Comparison of ENCODE assay signal across 18 cellular contexts in genomic region chr2:203407496-203407895, GRCh38.
DNase-seq lines count a peak whose midpoint lies in the region; ATAC-seq and TF ChIP-seq lines count a peak whose summit lies in the region.
"Had no signal": no experiment of that assay in that cellular context is flagged by ENCODE, and none has a peak within 500 bp of the region (broad histone marks: within the 10 kb centered on the region; RNA-seq: fewer than 3 reads in every experiment).

No MANE protein-coding gene starts in this region.

- H3K36me3 ChIP-seq in adipocyte (ENCODE audit: control insufficient read depth, insufficient read depth, low read length, severe bottlenecking) = peaks cover 14% of the 10 kb centered on the region
- no peaks in the 10 kb centered on the region for H3K36me3 ChIP-seq in effector memory CD4-positive, alpha-beta T cell (ENCODE audit: control insufficient read depth, insufficient read depth, low read length)

- H3K27ac ChIP-seq in effector memory CD4-positive, alpha-beta T cell (ENCODE audit: insufficient read depth, low read length, poor library complexity, severe bottlenecking) = no peak overlapping the region
- no peak overlapping the region for H3K27ac ChIP-seq in H9 (ENCODE audit: insufficient read length, low read depth, low read length)
- H3K27ac ChIP-seq: 22Rv1 had no signal

- H2BK12ac ChIP-seq in H9 (ENCODE audit: insufficient read length, low read depth, low read length) = no peak overlapping the region

- no peak overlapping the region for H4K8ac ChIP-seq in H9 (replicated peaks; ENCODE audit: insufficient read length, low read depth, low read length)

- no peak overlapping the region for H3K56ac ChIP-seq in H9 (ENCODE audit: insufficient read length, low read depth, low read length)

- no peak overlapping the region for H2BK20ac ChIP-seq in H9 (ENCODE audit: low read depth, low read length, poor library complexity, severe bottlenecking)

- no peak overlapping the region for H3K4me2 ChIP-seq in H9 (ENCODE audit: insufficient read depth, insufficient read length, low read length)

- H3K36me3 Mint-ChIP-seq in stimulated activated naive CD8-positive, alpha-beta T cell treated with anti-CD3 and anti-CD28 coated beads, Interleukin-15, Interleukin-2, amounts not matched to agents 100 ng/mL and 50 ng/mL, for 24 hours (ENCODE audit: low read depth) = peaks cover 69% of the 10 kb centered on the region
- peaks cover 32 to 76% (median 68%) of the 10 kb centered on the region in 3 experiments; a peak in 6 of 7 replicates for H3K36me3 Mint-ChIP-seq in H9 (ENCODE audit: insufficient read depth in 1 of 3, low read depth in 3 of 3)

- no peak for DNase-seq in stimulated activated naive CD8-positive, alpha-beta T cell treated with anti-CD3 and anti-CD28 coated beads, Interleukin-15, amount 100 ng/mL, for 72 hours
- peak; percentile 56 for DNase-seq in adipocyte (ENCODE audit: low read depth)
- peak; percentile 45 for DNase-seq in fibroblast of villous mesenchyme (ENCODE audit: low read depth)
- no peak for DNase-seq in AML-193 (lab: John Stamatoyannopoulos, UW)
- DNase-seq in effector memory CD4-positive, alpha-beta T cell = no peak
- no peak for DNase-seq in pons (ENCODE audit: low spot score)
- DNase-seq in H9 = no peak
- DNase-seq: C1 segment of cervical spinal cord; Calu3; CD4-positive, alpha-beta T cell; DMS79 treated with DMSO at 0.1 percent for 48 hours; EL; KG1 had no signal

- H3K79me2 ChIP-seq in H9 (ENCODE audit: insufficient read depth, low read length) = no peaks in the 10 kb centered on the region

- H3K23me2 ChIP-seq in H9 (ENCODE audit: insufficient read length, low read depth, low read length, poor library complexity, severe bottlenecking) = no peaks in the 10 kb centered on the region

- no peaks in the 10 kb centered on the region for H3K4me1 Mint-ChIP-seq in stimulated activated naive CD8-positive, alpha-beta T cell treated with anti-CD3 and anti-CD28 coated beads, Interleukin-15, Interleukin-2, amounts not matched to agents 100 ng/mL and 50 ng/mL, for 24 hours (ENCODE audit: low read depth)
- H3K4me1 Mint-ChIP-seq in stimulated activated naive CD8-positive, alpha-beta T cell treated with anti-CD3 and anti-CD28 coated beads, Interleukin-15, amount 100 ng/mL, for 72 hours = no peaks in the 10 kb centered on the region
- no peaks in the 10 kb centered on the region for H3K4me1 Mint-ChIP-seq in H9
- H3K4me1 Mint-ChIP-seq: B cell, IgD-negative memory B cell had no signal

- no peak overlapping the region for H3K14ac ChIP-seq in H9 (ENCODE audit: insufficient read depth, low read length)

- H3K4me3 ChIP-seq in adipocyte (ENCODE audit: low read length) (no peak overlapping the region), fibroblast of villous mesenchyme (ENCODE audit: low read depth, low read length) (no peak overlapping the region)
- H3K4me3 ChIP-seq in effector memory CD4-positive, alpha-beta T cell (ENCODE audit: insufficient read depth, low read depth, low read length, poor library complexity, severe bottlenecking) = no peak overlapping the region

- no peak overlapping the region for H3K4me3 Mint-ChIP-seq in stimulated activated naive CD8-positive, alpha-beta T cell treated with anti-CD3 and anti-CD28 coated beads, Interleukin-15, Interleukin-2, amounts not matched to agents 100 ng/mL and 50 ng/mL, for 24 hours
- no peak overlapping the region for H3K4me3 Mint-ChIP-seq in stimulated activated naive CD8-positive, alpha-beta T cell treated with anti-CD3 and anti-CD28 coated beads, Interleukin-15, amount 100 ng/mL, for 72 hours
- H3K4me3 Mint-ChIP-seq in H9 = no peak overlapping the region
- H3K4me3 Mint-ChIP-seq: B cell; CD4-positive, alpha-beta T cell; IgD-negative memory B cell had no signal

- H3K9me3 Mint-ChIP-seq in stimulated activated naive CD8-positive, alpha-beta T cell treated with anti-CD3 and anti-CD28 coated beads, Interleukin-15, Interleukin-2, amounts not matched to agents 100 ng/mL and 50 ng/mL, for 24 hours = no peaks in the 10 kb centered on the region
- H3K9me3 Mint-ChIP-seq in stimulated activated naive CD8-positive, alpha-beta T cell treated with anti-CD3 and anti-CD28 coated beads, Interleukin-15, amount 100 ng/mL, for 72 hours = no peaks in the 10 kb centered on the region
- no peaks in the 10 kb centered on the region for H3K9me3 Mint-ChIP-seq in H9
- H3K9me3 Mint-ChIP-seq: CD4-positive, alpha-beta T cell; IgD-negative memory B cell had no signal

- no peaks in the 10 kb centered on the region for H4K20me1 ChIP-seq in H9 (ENCODE audit: control insufficient read depth, insufficient read depth, insufficient read length)

- H3K18ac ChIP-seq in H9 (ENCODE audit: insufficient read length, low read depth, low read length) = no peak overlapping the region

- no peak overlapping the region for H2BK120ac ChIP-seq in H9 (ENCODE audit: low read depth, low read length, poor library complexity, severe bottlenecking)

- H2AFZ ChIP-seq in H9 (ENCODE audit: low read length) = no peak overlapping the region

- H4K91ac ChIP-seq in H9 (ENCODE audit: insufficient read length, low read depth, low read length) = no peak overlapping the region

- H3K9ac ChIP-seq in adipocyte (ENCODE audit: low read length) (no peak overlapping the region), H9 (ENCODE audit: extremely low read depth, insufficient read length, low read length) (no peak overlapping the region)

- no peak overlapping the region for H2BK5ac ChIP-seq in H9 (ENCODE audit: insufficient read length, low read length)

- H3K4me1 ChIP-seq in adipocyte (ENCODE audit: control insufficient read depth, insufficient read depth, low read length) = peaks cover 43% of the 10 kb centered on the region
- H3K4me1 ChIP-seq in effector memory CD4-positive, alpha-beta T cell (ENCODE audit: control insufficient read depth, insufficient read depth, low read length, poor library complexity, severe bottlenecking) = no peaks in the 10 kb centered on the region
- no peaks in the 10 kb centered on the region for H3K4me1 ChIP-seq in H9 (ENCODE audit: insufficient read depth, low read length)

- H3K27me3 ChIP-seq in adipocyte (replicated peaks; ENCODE audit: control insufficient read depth, insufficient read depth, low read length) = no peaks in the 10 kb centered on the region
- no peaks in the 10 kb centered on the region for H3K27me3 ChIP-seq in effector memory CD4-positive, alpha-beta T cell (replicated peaks; ENCODE audit: control insufficient read depth, insufficient read depth, low read length, poor library complexity, severe bottlenecking)
- no peaks in the 10 kb centered on the region for H3K27me3 ChIP-seq in H9 (ENCODE audit: insufficient read depth, low read length)

- H3K27ac Mint-ChIP-seq in stimulated activated naive CD8-positive, alpha-beta T cell treated with anti-CD3 and anti-CD28 coated beads, Interleukin-15, Interleukin-2, amounts not matched to agents 100 ng/mL and 50 ng/mL, for 24 hours = peak overlapping the region; percentile 34
- no peak overlapping the region for H3K27ac Mint-ChIP-seq in stimulated activated naive CD8-positive, alpha-beta T cell treated with anti-CD3 and anti-CD28 coated beads, Interleukin-15, amount 100 ng/mL, for 72 hours
- peak overlapping the region in 1 of 3 experiments; percentile 68; a peak in 1 of 7 replicates for H3K27ac Mint-ChIP-seq in H9
- H3K27ac Mint-ChIP-seq: B cell; CD4-positive, alpha-beta T cell; IgD-negative memory B cell had no signal

- TF ChIP-seq CTCF in fibroblast of villous mesenchyme (IDR thresholded peaks at IDR 0.05; ENCODE audit: insufficient read depth, low read depth, low read length) (no peak), H9 (conservative IDR thresholded peaks at IDR 0.05) (no peak)

- no peak for ATAC-seq in stimulated activated naive CD8-positive, alpha-beta T cell treated with anti-CD3 and anti-CD28 coated beads, Interleukin-15, amount 100 ng/mL, for 72 hours
- ATAC-seq: HCT116 had no signal

- H3K27me3 Mint-ChIP-seq in stimulated activated naive CD8-positive, alpha-beta T cell treated with anti-CD3 and anti-CD28 coated beads, Interleukin-15, Interleukin-2, amounts not matched to agents 100 ng/mL and 50 ng/mL, for 24 hours = no peaks in the 10 kb centered on the region
- H3K27me3 Mint-ChIP-seq in stimulated activated naive CD8-positive, alpha-beta T cell treated with anti-CD3 and anti-CD28 coated beads, Interleukin-15, amount 100 ng/mL, for 72 hours = no peaks in the 10 kb centered on the region
- no peaks in the 10 kb centered on the region for H3K27me3 Mint-ChIP-seq in H9 (ENCODE audit: low read depth)
- H3K27me3 Mint-ChIP-seq: B cell; CD4-positive, alpha-beta T cell; IgD-negative memory B cell had no signal

- H2BK15ac ChIP-seq in H9 (ENCODE audit: low read depth, low read length) = no peak overlapping the region

- H3K79me1 ChIP-seq in H9 (ENCODE audit: insufficient read depth, low read depth, low read length, poor library complexity, severe bottlenecking) = no peaks in the 10 kb centered on the region

- no peak overlapping the region for H2AK5ac ChIP-seq in H9 (ENCODE audit: insufficient read length, low read length)

- no peak overlapping the region for H3K4ac ChIP-seq in H9 (ENCODE audit: low read depth, low read length)

- no peak overlapping the region for H3T11ph ChIP-seq in H9 (ENCODE audit: low read length)

- H3K23ac ChIP-seq in H9 (ENCODE audit: insufficient read length, low read depth, low read length) = no peak overlapping the region

- H3K9me3 ChIP-seq in adipocyte (ENCODE audit: control insufficient read depth, low read length) (no peaks in the 10 kb centered on the region), H9 (ENCODE audit: control insufficient read depth, low read depth, low read length) (no peaks in the 10 kb centered on the region)
- H3K9me3 ChIP-seq in effector memory CD4-positive, alpha-beta T cell (ENCODE audit: control insufficient read depth, low read length) = no peaks in the 10 kb centered on the region

- H4K5ac ChIP-seq in H9 (ENCODE audit: insufficient read length, low read depth, low read length) = no peak overlapping the region

Comparison
In these comparisons a context has a peak if more than half of its experiments do, and no peak if none do; other contexts are left out.
1. DNase-seq: peak in adipocyte (single experiment) and fibroblast of villous mesenchyme (single experiment); none in stimulated activated naive CD8-positive, alpha-beta T cell treated with anti-CD3 and anti-CD28 coated beads, Interleukin-15, amount 100 ng/mL, for 72 hours (0 of 2), AML-193 (0 of 2), effector memory CD4-positive, alpha-beta T cell (0 of 3), pons (single experiment) and H9 (single experiment).